19 cellular contexts compared by ENCODE assay signal in genomic region chr11:131422491-131422890, GRCh38. TPM values are rescaled to one million over a fixed set of nuclear protein-coding genes. Genes with fewer than 3 reads are reported as not detected.
"Had no signal": no experiment of that assay in that cellular context is flagged by ENCODE, and none has a peak within 500 bp of the region (broad histone marks: within the 10 kb centered on the region; RNA-seq: fewer than 3 reads in every experiment).

No MANE protein-coding gene starts in this region.

- H3K4me3 Mint-ChIP-seq: activated CD4-positive, alpha-beta memory T cell treated with anti-CD3 and anti-CD28 coated beads, Interleukin-2, amount 10 ng/mL, durations not matched to agents 7 days and 5 days; activated naive CD8-positive, alpha-beta T cell treated with anti-CD3 and anti-CD28 coated beads for 36 hours; activated T-helper 17 cell treated with anti-CD3 and anti-CD28 coated beads, Interleukin-2, amount 50 U/mL, for 72 hours; effector memory CD8-positive, alpha-beta T cell; naive thymus-derived CD4-positive, alpha-beta T cell had no signal

- H3K27me3 Mint-ChIP-seq: activated CD4-positive, alpha-beta memory T cell treated with anti-CD3 and anti-CD28 coated beads, Interleukin-2, amount 10 ng/mL, durations not matched to agents 7 days and 5 days; activated naive CD8-positive, alpha-beta T cell treated with anti-CD3 and anti-CD28 coated beads for 36 hours; effector memory CD8-positive, alpha-beta T cell had no signal

- ATAC-seq: activated T-helper 17 cell treated with anti-CD3 and anti-CD28 coated beads, Interleukin-2, amount 50 U/mL, for 72 hours; effector memory CD8-positive, alpha-beta T cell; left ventricle myocardium superior; naive thymus-derived CD4-positive, alpha-beta T cell; stimulated activated naive CD8-positive, alpha-beta T cell treated with anti-CD3 and anti-CD28 coated beads, Interleukin-15, Interleukin-2, amounts not matched to agents 100 U/mL and 50 U/mL, for 24 hours had no signal

- H3K27me3 ChIP-seq: ovary, tibial nerve had no signal

- H3K4me3 ChIP-seq: ovary, tibial nerve had no signal

- H3K4me1 ChIP-seq: tibial nerve had no signal

- H3K4me1 Mint-ChIP-seq: activated CD4-positive, alpha-beta memory T cell treated with anti-CD3 and anti-CD28 coated beads, Interleukin-2, amount 10 ng/mL, durations not matched to agents 7 days and 5 days; activated naive CD8-positive, alpha-beta T cell treated with anti-CD3 and anti-CD28 coated beads for 36 hours; activated T-helper 17 cell treated with anti-CD3 and anti-CD28 coated beads, Interleukin-2, amount 50 U/mL, for 72 hours; naive thymus-derived CD4-positive, alpha-beta T cell had no signal

- H3K9me3 ChIP-seq: ovary, tibial nerve had no signal

- H3K36me3 ChIP-seq: ovary, tibial nerve had no signal

- H3K27ac ChIP-seq: ovary, tibial nerve had no signal

- DNase-seq: activated CD4-positive, alpha-beta memory T cell treated with anti-CD3 and anti-CD28 coated beads, Interleukin-2, amount 10 ng/mL, durations not matched to agents 7 days and 5 days; activated CD4-positive, alpha-beta T cell treated with anti-CD3 and anti-CD28 coated beads for 48 hours; activated CD4-positive, CD25-positive, alpha-beta regulatory T cell; activated naive CD4-positive, alpha-beta T cell; activated naive CD8-positive, alpha-beta T cell treated with anti-CD3 and anti-CD28 coated beads for 36 hours; activated T-cell treated with anti-CD3 and anti-CD28 coated beads, Interleukin-2, amount 50 U/mL, for 1 hour; amniotic stem cell; caudate nucleus; effector memory CD8-positive, alpha-beta T cell; kidney; left ventricle myocardium superior; mesenchymal stem cell; naive thymus-derived CD4-positive, alpha-beta T cell; ovary; stimulated activated CD4-positive, alpha-beta T cell treated with anti-CD3 and anti-CD28 coated beads, Interleukin-2, amount 100 ng/mL, for 24 hours; stimulated activated naive CD8-positive, alpha-beta T cell treated with anti-CD3 and anti-CD28 coated beads, Interleukin-15, Interleukin-2, amounts not matched to agents 100 U/mL and 50 U/mL, for 24 hours had no signal

- H3K36me3 Mint-ChIP-seq: activated naive CD8-positive, alpha-beta T cell treated with anti-CD3 and anti-CD28 coated beads for 36 hours; naive thymus-derived CD4-positive, alpha-beta T cell had no signal

- H3K27ac Mint-ChIP-seq: activated CD4-positive, alpha-beta memory T cell treated with anti-CD3 and anti-CD28 coated beads, Interleukin-2, amount 10 ng/mL, durations not matched to agents 7 days and 5 days; activated naive CD8-positive, alpha-beta T cell treated with anti-CD3 and anti-CD28 coated beads for 36 hours; activated T-helper 17 cell treated with anti-CD3 and anti-CD28 coated beads, Interleukin-2, amount 50 U/mL, for 72 hours; effector memory CD8-positive, alpha-beta T cell; naive thymus-derived CD4-positive, alpha-beta T cell had no signal

- H3K9me3 Mint-ChIP-seq: activated CD4-positive, alpha-beta memory T cell treated with anti-CD3 and anti-CD28 coated beads, Interleukin-2, amount 10 ng/mL, durations not matched to agents 7 days and 5 days had no signal

RNA-seq across cellular contexts. Expression of gene NTM, which starts 52.1 kb away (rescaled TPM):
- total RNA-seq: activated CD4-positive, alpha-beta memory T cell treated with anti-CD3 and anti-CD28 coated beads, Interleukin-2, amount 10 ng/mL, durations not matched to agents 7 days and 5 days; activated naive CD8-positive, alpha-beta T cell treated with anti-CD3 and anti-CD28 coated beads for 36 hours; activated T-helper 17 cell treated with anti-CD3 and anti-CD28 coated beads, Interleukin-2, amount 50 U/mL, for 72 hours; naive thymus-derived CD4-positive, alpha-beta T cell; T-helper 2 cell treated with Interferon-gamma antibody and Interleukin-4, amounts not matched to agents 100 ng/mL and 5 ng/mL, for 36 hours had no signal
- polyA plus RNA-seq: naive thymus-derived CD4-positive, alpha-beta T cell had no signal
